ENCODE assay signal across 1 cellular context in the genomic region with DNA sequence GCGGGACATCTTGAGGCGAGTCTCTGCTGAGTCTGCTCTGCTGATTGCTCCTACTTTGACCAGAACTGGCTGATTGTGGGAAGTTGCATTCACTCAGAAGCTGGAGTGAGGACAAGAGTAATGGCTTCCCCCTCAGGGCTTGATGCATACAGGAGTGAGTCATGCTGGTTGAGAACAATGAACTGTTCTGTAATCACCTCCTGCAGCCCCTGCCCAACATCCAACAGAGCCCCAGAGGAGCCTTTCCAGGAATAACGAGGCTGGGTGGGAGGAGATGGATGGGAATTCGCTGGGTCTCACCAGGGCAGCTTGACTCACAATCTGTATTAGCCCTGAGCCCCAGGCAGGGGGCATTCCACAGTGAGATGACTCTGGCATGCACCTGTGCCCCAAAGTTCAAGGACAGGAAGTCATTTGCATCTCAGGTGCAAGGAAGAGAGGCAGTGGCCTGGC.
TF ChIP-seq lines count a peak whose summit lies in the region.

No MANE protein-coding gene starts in this region.

TF ChIP-seq in H1, 55 proteins besides CTCF, POLR2A, EP300 and RAD21 (continued from another document):
- TF ChIP-seq ATF2 (IDR thresholded peaks at IDR 0.05; ENCODE audit: low read length), result no peak
- TF ChIP-seq KDM1A (IDR thresholded peaks at IDR 0.05; ENCODE audit: borderline replicate concordance, low read length), result peak; percentile 61; the same call in 1 of the 2 replicates
- peak; percentile 84 for TF ChIP-seq YY1 (IDR thresholded peaks at IDR 0.05; ENCODE audit: low read depth, low read length)
- TF ChIP-seq RBBP5 (IDR thresholded peaks at IDR 0.05; ENCODE audit: borderline replicate concordance, low read depth, low read length), result no peak
- TF ChIP-seq SP1 (IDR thresholded peaks at IDR 0.05; ENCODE audit: low read depth, low read length), result no peak
- peak; percentile 59; the same call in 1 of the 2 replicates for TF ChIP-seq JUN (IDR thresholded peaks at IDR 0.05; ENCODE audit: low read depth, low read length)
- no peak for TF ChIP-seq TAF7 (optimal IDR thresholded peaks at IDR 0.05; ENCODE audit: borderline replicate concordance, low read depth, low read length)
- no peak for TF ChIP-seq SIRT6 (IDR thresholded peaks at IDR 0.05; ENCODE audit: low read length)
- TF ChIP-seq CREB1 (IDR thresholded peaks at IDR 0.05), result peak; percentile 39; the same call in 1 of the 2 replicates
- TF ChIP-seq CTBP2 (IDR thresholded peaks at IDR 0.05; ENCODE audit: borderline replicate concordance, insufficient read depth, insufficient read length, low read length), result peak; percentile 77
- TF ChIP-seq CBX5 (IDR thresholded peaks at IDR 0.05; ENCODE audit: low read depth, low read length), result no peak
- no peak for TF ChIP-seq KDM4A (IDR thresholded peaks at IDR 0.05; ENCODE audit: low read depth, low read length, severe bottlenecking)
- peak; percentile 96 for TF ChIP-seq TCF12 (IDR thresholded peaks at IDR 0.05; ENCODE audit: low read depth, low read length)
- TF ChIP-seq ATF3 (IDR thresholded peaks at IDR 0.05; ENCODE audit: insufficient read depth, low read depth, low read length), result no peak
- TF ChIP-seq, protein P1, sequence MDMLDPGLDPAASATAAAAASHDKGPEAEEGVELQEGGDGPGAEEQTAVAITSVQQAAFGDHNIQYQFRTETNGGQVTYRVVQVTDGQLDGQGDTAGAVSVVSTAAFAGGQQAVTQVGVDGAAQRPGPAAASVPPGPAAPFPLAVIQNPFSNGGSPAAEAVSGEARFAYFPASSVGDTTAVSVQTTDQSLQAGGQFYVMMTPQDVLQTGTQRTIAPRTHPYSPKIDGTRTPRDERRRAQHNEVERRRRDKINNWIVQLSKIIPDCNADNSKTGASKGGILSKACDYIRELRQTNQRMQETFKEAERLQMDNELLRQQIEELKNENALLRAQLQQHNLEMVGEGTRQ (IDR thresholded peaks at IDR 0.05; ENCODE audit: low read length), result no peak
- no peak for TF ChIP-seq CHD2 (IDR thresholded peaks at IDR 0.05; ENCODE audit: low read length)
- TF ChIP-seq HDAC6 (IDR thresholded peaks at IDR 0.05; ENCODE audit: low read depth, low read length), result no peak
- peak; percentile 91 for TF ChIP-seq JUND (IDR thresholded peaks at IDR 0.05; ENCODE audit: low read length)
- TF ChIP-seq GTF2F1 (IDR thresholded peaks at IDR 0.05; ENCODE audit: borderline replicate concordance, low read depth, low read length), result no peak
- peak; percentile 70 to 78; a peak in 1 of 4 replicates for TF ChIP-seq HDAC2 (IDR thresholded peaks at IDR 0.05; ENCODE audit: borderline replicate concordance in 1 of 2, low read depth in 2 of 2, low read length in 2 of 2)
- TF ChIP-seq CHD1 (IDR thresholded peaks at IDR 0.05; ENCODE audit: low read depth, low read length), result no peak
- peak; percentile 80; the same call in 1 of the 2 replicates for TF ChIP-seq RXRA (IDR thresholded peaks at IDR 0.05; ENCODE audit: insufficient read depth, low read depth, low read length)
- 0 out of 2 replicates have a peak, but pooled peaks have one; percentile 24 for TF ChIP-seq TBP (IDR thresholded peaks at IDR 0.05; ENCODE audit: low read depth, low read length)
- TF ChIP-seq NANOG (IDR thresholded peaks at IDR 0.05; ENCODE audit: insufficient read depth, low read depth, low read length, poor library complexity, severe bottlenecking), result peak; percentile 65
- TF ChIP-seq TEAD4 (IDR thresholded peaks at IDR 0.05; ENCODE audit: low read depth, low read length), result peak; percentile 78; the same call in 1 of the 2 replicates
TF ChIP-seq in H1: peak in this region for 12.
